In genomic region chr14:69600304-69600891, GRCh38 we compare ENCODE assay signal across 1 cellular context.
TF ChIP-seq lines count a peak whose summit lies in the region.

No MANE protein-coding gene starts in this region.

TF ChIP-seq in HepG2, 621 proteins besides CTCF, POLR2A, EP300 and RAD21:
- TF ChIP-seq ZNF800 (CRISPR knock-in tag; IDR thresholded peaks at IDR 0.05) (no peak), ZNF549 (CRISPR knock-in tag; IDR thresholded peaks at IDR 0.05) (no peak), RBM39 (IDR thresholded peaks at IDR 0.05; ENCODE audit: low read depth, low read length, poor library complexity, severe bottlenecking) (no peak), PREB (CRISPR knock-in tag; IDR thresholded peaks at IDR 0.05) (no peak), HMG20B (CRISPR knock-in tag; conservative IDR thresholded peaks at IDR 0.05) (no peak)
TF ChIP-seq in HepG2: peak in this region for 0.
